In the genomic region with DNA sequence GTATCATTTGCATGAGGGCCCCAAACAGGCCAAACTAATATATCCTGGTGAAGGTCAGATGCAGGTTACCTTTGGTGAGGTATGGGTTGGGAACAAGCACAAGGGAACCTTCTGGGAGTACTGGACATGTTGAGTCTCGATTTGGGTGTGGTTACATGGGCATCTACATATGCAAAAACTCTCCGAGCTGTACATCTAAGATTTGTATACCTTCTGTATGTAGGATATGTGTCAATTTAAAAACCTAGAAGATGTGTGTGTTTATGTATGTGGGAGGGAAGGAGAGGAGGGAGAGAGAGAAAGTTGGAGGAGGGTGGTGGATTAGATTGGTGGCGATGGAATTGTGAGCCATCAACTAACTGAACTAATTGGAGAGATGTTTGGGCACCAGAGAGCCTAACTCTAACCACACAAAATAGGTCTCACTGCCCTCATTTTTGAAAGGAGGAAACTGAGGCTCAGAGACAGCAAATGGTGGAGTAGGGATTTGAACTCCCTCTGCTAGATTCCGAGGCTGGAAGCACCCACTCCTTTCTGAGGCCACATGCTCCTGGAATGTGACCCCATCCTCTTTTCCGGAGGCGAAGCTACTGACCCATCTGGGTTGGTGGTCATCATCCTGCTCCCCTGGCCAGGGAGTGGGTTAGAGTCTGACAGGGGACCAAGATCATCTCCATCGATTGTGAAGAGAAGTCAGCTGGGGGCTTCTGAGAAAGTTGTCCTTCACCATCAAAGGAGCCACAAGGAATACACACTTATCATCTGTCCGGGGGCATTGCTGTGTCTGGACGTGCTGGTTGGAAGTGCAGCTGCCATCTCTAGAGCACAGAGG, we compare ENCODE assay signal across 30 cellular contexts.
"Had no signal": no experiment of that assay in that cellular context is flagged by ENCODE, and none has a peak within 500 bp of the region (broad histone marks: within the 10 kb centered on the region; RNA-seq: fewer than 3 reads in every experiment).

No MANE protein-coding gene starts in this region.

- H3K4me3 ChIP-seq: body of pancreas, cardiac muscle cell, colonic mucosa, dorsolateral prefrontal cortex, esophagus squamous epithelium, heart left ventricle had no signal

- ATAC-seq: activated CD4-positive, CD25-positive, alpha-beta regulatory T cell treated with anti-CD3 and anti-CD28 coated beads, Interleukin-2, amount 50 U/mL, for 24 hours; activated CD8-positive, alpha-beta T cell treated with anti-CD3 and anti-CD28 coated beads for 36 hours; activated T-cell treated with anti-CD3 and anti-CD28 coated beads, Interleukin-2, amount 50 U/mL, for 4 hours; activated T-helper 17 cell treated with anti-CD3 and anti-CD28 coated beads, Interleukin-2, amount 50 U/mL, for 72 hours; body of pancreas; heart left ventricle; T-helper 17 cell had no signal

- H3K4me1 ChIP-seq: body of pancreas, colonic mucosa, heart left ventricle had no signal

- DNase-seq: activated B cell treated with CpG ODN at 0.5 μM for 24 hours; activated CD4-positive, alpha-beta T cell treated with anti-CD3 and anti-CD28 coated beads for 48 hours; activated CD4-positive, alpha-beta T cell treated with anti-CD3 and anti-CD28 coated beads, Interleukin-2, amount 50 U/mL, for 1 hour; activated CD4-positive, alpha-beta T cell treated with anti-CD3 and anti-CD28 coated beads, Interleukin-2, amount 50 U/mL, for 48 hours; activated CD8-positive, alpha-beta memory T cell treated with anti-CD3 and anti-CD28 coated beads for 24 hours; activated CD8-positive, alpha-beta T cell treated with anti-CD3 and anti-CD28 coated beads for 36 hours; activated gamma-delta T cell; activated naive CD4-positive, alpha-beta T cell; activated naive CD4-positive, alpha-beta T cell treated with anti-CD3 and anti-CD28 coated beads, Interleukin-2, amount 50 U/mL, for 16 hours; activated T-cell treated with anti-CD3 and anti-CD28 coated beads, Interleukin-2, amount 50 U/mL, for 4 hours; amniotic stem cell; anterior cingulate cortex; body of pancreas; central memory CD4-positive, alpha-beta T cell; cerebellar nuclear complex; colonic mucosa; dorsolateral prefrontal cortex; effector memory CD4-positive, alpha-beta T cell; endodermal cell; esophagus squamous epithelium; glutamatergic neuron; heart left ventricle; T-helper 1 cell; T-helper 17 cell; T1000; WERI-Rb-1 had no signal

- H3K36me3 ChIP-seq: cardiac muscle cell, colonic mucosa, esophagus squamous epithelium, heart left ventricle, WERI-Rb-1 had no signal

- H3K27me3 ChIP-seq: body of pancreas, cardiac muscle cell, colonic mucosa, esophagus squamous epithelium, heart left ventricle had no signal

- H3K9me3 ChIP-seq: body of pancreas, colonic mucosa, esophagus squamous epithelium, heart left ventricle had no signal

- H3K27ac ChIP-seq: body of pancreas, cardiac muscle cell, colonic mucosa, dorsolateral prefrontal cortex, esophagus squamous epithelium, heart left ventricle, WERI-Rb-1 had no signal

- FAIRE-seq: frontal cortex had no signal
